ENCODE assay signal across 8 cellular contexts in genomic region chr10:126904807-126905686, GRCh38. TPM values are rescaled to one million over a fixed set of nuclear protein-coding genes. Genes with fewer than 3 reads are reported as not detected.
DNase-seq lines count a peak whose midpoint lies in the region; ATAC-seq and TF ChIP-seq lines count a peak whose summit lies in the region.

Gene DOCK1 (plus strand): TSS chr10:126905428. CDS start chr10:126905518, 90 bp downstream.

- peak within 1 kb of the TSS; percentile 74 for H3K4me3 ChIP-seq in brain microvascular endothelial cell (ENCODE audit: low read depth, low read length)
- peak within 1 kb of the TSS; percentile 90 for H3K4me3 ChIP-seq in hepatocyte

- H2AFZ ChIP-seq in hepatocyte = peak within 1 kb of the TSS; percentile 88

- in situ Hi-C loops in brain microvascular endothelial cell (cut with HindIII; ENCODE audit: low pct_ligation_motif_present, low sequenced_read_pairs) = no loop called here

- H3K36me3 ChIP-seq in brain microvascular endothelial cell (replicated peaks) (no peaks in the 10 kb centered on the region), hepatocyte (replicated peaks; ENCODE audit: insufficient read depth, low read depth) (no peaks in the 10 kb centered on the region)

- H3K4me1 ChIP-seq in hepatocyte (ENCODE audit: insufficient read depth) = peaks cover 4% of the 10 kb centered on the region

- H4K20me1 ChIP-seq in hepatocyte (ENCODE audit: insufficient read depth, poor library complexity, severe bottlenecking) = peaks cover 24% of the 10 kb centered on the region

- peak within 1 kb of the TSS; percentile 68 for H3K27ac ChIP-seq in brain microvascular endothelial cell
- H3K27ac ChIP-seq in hepatocyte = peak within 1 kb of the TSS; percentile 91

- no peaks in the 10 kb centered on the region for H3K9me3 ChIP-seq in hepatocyte (ENCODE audit: low read depth)

- peaks cover 47% of the 10 kb centered on the region for H3K79me2 ChIP-seq in hepatocyte

- H3K9me2 ChIP-seq in hepatocyte (replicated peaks; ENCODE audit: insufficient read depth) = no peaks in the 10 kb centered on the region

- H3K4me2 ChIP-seq in hepatocyte = peak within 1 kb of the TSS; percentile 93

- WGBS in hepatocyte (ENCODE audit: low lambda C conversion rate, missing lambda C conversion rate) = under 1% methylated on average over 65 of the region's 102 CpGs

- no peak for ATAC-seq in HG02678 (IDR thresholded peaks at IDR 0.05; ENCODE audit: unreplicated experiment)

- peak; percentile 44 for DNase-seq in COLO829 (ENCODE audit: low spot score)
- DNase-seq in LHCN-M2 (ENCODE audit: low read depth) = peak; percentile 64
- peak; percentile 53 for DNase-seq in brain microvascular endothelial cell
- peak; percentile 86 for DNase-seq in hepatocyte (ENCODE audit: low spot score)
- DNase-seq in pulmonary artery endothelial cell (ENCODE audit: low read depth, low spot score) = peak; percentile 20
- no peak for DNase-seq in superior temporal gyrus (ENCODE audit: extremely low spot score)
- DNase-seq in SK-N-DZ (ENCODE audit: low spot score) = no peak

- TF ChIP-seq CTCF in brain microvascular endothelial cell (IDR thresholded peaks at IDR 0.05; ENCODE audit: low read depth, low read length, missing control alignments) (no peak), hepatocyte (IDR thresholded peaks at IDR 0.05; ENCODE audit: poor library complexity) (no peak)

- no peaks in the 10 kb centered on the region for H3K27me3 ChIP-seq in brain microvascular endothelial cell (replicated peaks)
- no peaks in the 10 kb centered on the region for H3K27me3 ChIP-seq in hepatocyte

RNA-seq across cellular contexts. Expression of gene DOCK1, which starts in this region (rescaled TPM):
- total RNA-seq in LHCN-M2 (2014; rRNA removed) = 38.0 and 45.5 TPM in 2 replicates
- polyA plus RNA-seq in LHCN-M2 (2012) = 25.3 TPM
- total RNA-seq in hepatocyte = 51.5 and 55.5 TPM in 2 replicates
- polyA plus RNA-seq in hepatocyte = 16.0 and 17.6 TPM in 2 replicates
- total RNA-seq in pulmonary artery endothelial cell = 74.0 and 89.6 TPM in 2 replicates
- 0.01 TPM in 1 of 2 replicates, not detected in the other for polyA plus RNA-seq in SK-N-DZ (2014; cell fraction: cytosol; rRNA removed)
- not detected in 2 replicates for polyA plus RNA-seq in SK-N-DZ (2014; cell fraction: nucleus; rRNA removed)

Comparison
In these comparisons a context has a peak if more than half of its experiments do, and no peak if none do; other contexts are left out.
1. DNase-seq: peak in COLO829 (single experiment), LHCN-M2 (single experiment), brain microvascular endothelial cell (single experiment), hepatocyte (single experiment) and pulmonary artery endothelial cell (single experiment); none in superior temporal gyrus (single experiment) and SK-N-DZ (single experiment).